ENCODE assay signal across 8 cellular contexts in genomic region chr4:98939892-98940298, GRCh38. TPM values are rescaled to one million over a fixed set of nuclear protein-coding genes. Genes with fewer than 3 reads are reported as not detected.
DNase-seq lines count a peak whose midpoint lies in the region; ATAC-seq and TF ChIP-seq lines count a peak whose summit lies in the region.

No MANE protein-coding gene starts in this region.

- no peaks in the 10 kb centered on the region for H3K4me1 Mint-ChIP-seq in immature natural killer cell
- H3K4me1 Mint-ChIP-seq in T-helper 2 cell treated with Interferon-gamma antibody and Interleukin-4, amounts not matched to agents 5 μg/mL and 100 μg/mL, for 36 hours (ENCODE audit: low read depth): peaks cover 5% of the 10 kb centered on the region

- H3F3A ChIP-seq in MM.1S (ENCODE audit: insufficient read depth, low read length): 0 out of 2 replicates have a peak, but pooled peaks cover under 1% of the 10 kb centered on the region

- no peak overlapping the region for H3K27ac Mint-ChIP-seq in immature natural killer cell
- H3K27ac Mint-ChIP-seq in T-helper 2 cell treated with Interferon-gamma antibody and Interleukin-4, amounts not matched to agents 5 μg/mL and 100 μg/mL, for 36 hours: no peak overlapping the region

- TF ChIP-seq CTCF in MM.1S (IDR thresholded peaks at IDR 0.05; ENCODE audit: low read length) (peak; percentile 77), testis (IDR thresholded peaks at IDR 0.05) (peak; percentile 30 to 76 (median 40))

- no peak overlapping the region for H3K4me3 Mint-ChIP-seq in immature natural killer cell
- H3K4me3 Mint-ChIP-seq in T-helper 2 cell treated with Interferon-gamma antibody and Interleukin-4, amounts not matched to agents 5 μg/mL and 100 μg/mL, for 36 hours: no peak overlapping the region

- H2AFZ ChIP-seq in MM.1S (ENCODE audit: low read length): no peak overlapping the region

- H3K27me3 ChIP-seq in MM.1S (replicated peaks; ENCODE audit: insufficient read depth, low read length): no peaks in the 10 kb centered on the region
- no peaks in the 10 kb centered on the region for H3K27me3 ChIP-seq in testis

- no peaks in the 10 kb centered on the region for H3K9me2 ChIP-seq in MM.1S (replicated peaks; ENCODE audit: insufficient read depth, low read length)

- WGBS in testis, 2 donors: 44 to 48% methylated on average over 2 of the region's 2 CpGs

- H3K79me2 ChIP-seq in MM.1S (ENCODE audit: low read length): no peaks in the 10 kb centered on the region

- peak; percentile 42 for ATAC-seq in GM19351 (IDR thresholded peaks at IDR 0.05; ENCODE audit: unreplicated experiment)

- no peaks in the 10 kb centered on the region for H3K9me3 Mint-ChIP-seq in immature natural killer cell
- H3K9me3 Mint-ChIP-seq in T-helper 2 cell treated with Interferon-gamma antibody and Interleukin-4, amounts not matched to agents 5 μg/mL and 100 μg/mL, for 36 hours: no peaks in the 10 kb centered on the region

- peaks cover 2% of the 10 kb centered on the region; the same call in 1 of the 2 replicates for H3K4me1 ChIP-seq in MM.1S (ENCODE audit: low read length)
- H3K4me1 ChIP-seq in testis: no peaks in the 10 kb centered on the region

- intact Hi-C loops in testis (cut with DNase I; ENCODE audit: low total_unique reads): no loop called here

- no peak overlapping the region for H3K9ac ChIP-seq in MM.1S (ENCODE audit: low read length)

- H4K20me1 ChIP-seq in MM.1S (ENCODE audit: insufficient read depth, low read length): no peaks in the 10 kb centered on the region

- H3K36me3 ChIP-seq in MM.1S (replicated peaks; ENCODE audit: insufficient read depth, low read length) (no peaks in the 10 kb centered on the region), testis (ENCODE audit: low read depth, missing control alignments) (no peaks in the 10 kb centered on the region)

- no peaks in the 10 kb centered on the region for H3K9me3 ChIP-seq in MM.1S (replicated peaks; ENCODE audit: insufficient read depth, low read length)
- H3K9me3 ChIP-seq in testis: no peaks in the 10 kb centered on the region

- no peak overlapping the region for H3K27ac ChIP-seq in MM.1S (ENCODE audit: low read length)
- no peak overlapping the region for H3K27ac ChIP-seq in testis

- peaks cover 0 to 2% (median 1%) of the 10 kb centered on the region in 3 donors for H3K27me3 Mint-ChIP-seq in immature natural killer cell (ENCODE audit: low read depth in 3 of 3)
- no peaks in the 10 kb centered on the region for H3K27me3 Mint-ChIP-seq in T-helper 2 cell treated with Interferon-gamma antibody and Interleukin-4, amounts not matched to agents 5 μg/mL and 100 μg/mL, for 36 hours (ENCODE audit: low read depth)

- H3K4me3 ChIP-seq in MM.1S (ENCODE audit: low read length) (no peak overlapping the region), testis (no peak overlapping the region)

- no peak overlapping the region for H3K4me2 ChIP-seq in MM.1S (ENCODE audit: low read depth, low read length)

- TF ChIP-seq POLR2A in testis (IDR thresholded peaks at IDR 0.05): no peak

- DNase-seq in DMS53 treated with DMSO at 0.1 percent for 48 hours (lab: John Stamatoyannopoulos, UW; ENCODE audit: unreplicated experiment) (peak; percentile 9), MM.1S (peak; percentile 25), astrocyte of the hippocampus (ENCODE audit: low read depth, low spot score) (peak; percentile 83), immature natural killer cell (peak; percentile 8 to 24 (median 21)), testis (no peak)
- no peak for DNase-seq in T-helper 2 cell treated with Interferon-gamma antibody and Interleukin-4, amounts not matched to agents 5 μg/mL and 100 μg/mL, for 36 hours (ENCODE audit: low spot score)
- DNase-seq in activated naive CD4-positive, alpha-beta T cell treated with Interleukin-2 at 50 U/mL for 16 hours: no peak

- no peaks in the 10 kb centered on the region for H3K36me3 Mint-ChIP-seq in immature natural killer cell
- no peaks in the 10 kb centered on the region for H3K36me3 Mint-ChIP-seq in T-helper 2 cell treated with Interferon-gamma antibody and Interleukin-4, amounts not matched to agents 5 μg/mL and 100 μg/mL, for 36 hours (ENCODE audit: low read depth)

RNA-seq across cellular contexts. Expression of gene EIF4E, which starts 11.0 kb away (rescaled TPM):
- 10 to 100 TPM; 43.8 to 95.0 (median 69.4) TPM for polyA plus RNA-seq in immature natural killer cell
- total RNA-seq in testis: 100 to 1,000 TPM in 1 of 2 donors, 10 to 100 TPM in 1; 97.3 to 155 TPM
- 127 TPM for polyA plus RNA-seq in testis (ENCODE audit: insufficient read depth, low read depth, low replicate concordance)

RNA-seq across cellular contexts. Expression of gene METAP1, which starts 55.6 kb away (rescaled TPM):
- polyA plus RNA-seq in immature natural killer cell (10 to 100 TPM; 25.6 to 42.1 (median 30.6) TPM), testis (ENCODE audit: insufficient read depth, low read depth, low replicate concordance) (107 TPM)
- 100 to 1,000 TPM in 1 of 2 donors, 10 to 100 TPM in 1; 80.5 to 117 TPM for total RNA-seq in testis

Comparison
In these comparisons a context has a peak if more than half of its experiments do, and no peak if none do; other contexts are left out.
1. DNase-seq: peak in DMS53 treated with DMSO at 0.1 percent for 48 hours (single experiment), MM.1S (single experiment), astrocyte of the hippocampus (single experiment) and immature natural killer cell (3 of 3); none in testis (single experiment), T-helper 2 cell treated with Interferon-gamma antibody and Interleukin-4, amounts not matched to agents 5 μg/mL and 100 μg/mL, for 36 hours (single experiment) and activated naive CD4-positive, alpha-beta T cell treated with Interleukin-2 at 50 U/mL for 16 hours (single experiment).